In genomic region chr11:76987203-76987602, GRCh38 we compare ENCODE assay signal across 5 cellular contexts. TPM values are rescaled to one million over a fixed set of nuclear protein-coding genes. Genes with fewer than 3 reads are reported as not detected.
"Had no signal": no experiment of that assay in that cellular context is flagged by ENCODE, and none has a peak within 500 bp of the region (broad histone marks: within the 10 kb centered on the region; RNA-seq: fewer than 3 reads in every experiment).

No MANE protein-coding gene starts in this region.

- H3K4me1 Mint-ChIP-seq: H9 had no signal

- H3K4me3 ChIP-seq: GM23338 had no signal

- DNase-seq: H9, HCEC 1CT, IMR-90 had no signal

- H3K9me3 Mint-ChIP-seq: GM23338, H9 had no signal

- ATAC-seq: GM23338 had no signal

- H3K27ac Mint-ChIP-seq: GM23338, H9 had no signal

- H3K4me3 Mint-ChIP-seq: GM23338, H9 had no signal

RNA-seq across cellular contexts. Expression of gene B3GNT6, which starts 47.0 kb away (rescaled TPM):
- total RNA-seq: GM23338, H1, H9, IMR-90 had no signal
